ENCODE assay signal across 8 cellular contexts in the genomic region with DNA sequence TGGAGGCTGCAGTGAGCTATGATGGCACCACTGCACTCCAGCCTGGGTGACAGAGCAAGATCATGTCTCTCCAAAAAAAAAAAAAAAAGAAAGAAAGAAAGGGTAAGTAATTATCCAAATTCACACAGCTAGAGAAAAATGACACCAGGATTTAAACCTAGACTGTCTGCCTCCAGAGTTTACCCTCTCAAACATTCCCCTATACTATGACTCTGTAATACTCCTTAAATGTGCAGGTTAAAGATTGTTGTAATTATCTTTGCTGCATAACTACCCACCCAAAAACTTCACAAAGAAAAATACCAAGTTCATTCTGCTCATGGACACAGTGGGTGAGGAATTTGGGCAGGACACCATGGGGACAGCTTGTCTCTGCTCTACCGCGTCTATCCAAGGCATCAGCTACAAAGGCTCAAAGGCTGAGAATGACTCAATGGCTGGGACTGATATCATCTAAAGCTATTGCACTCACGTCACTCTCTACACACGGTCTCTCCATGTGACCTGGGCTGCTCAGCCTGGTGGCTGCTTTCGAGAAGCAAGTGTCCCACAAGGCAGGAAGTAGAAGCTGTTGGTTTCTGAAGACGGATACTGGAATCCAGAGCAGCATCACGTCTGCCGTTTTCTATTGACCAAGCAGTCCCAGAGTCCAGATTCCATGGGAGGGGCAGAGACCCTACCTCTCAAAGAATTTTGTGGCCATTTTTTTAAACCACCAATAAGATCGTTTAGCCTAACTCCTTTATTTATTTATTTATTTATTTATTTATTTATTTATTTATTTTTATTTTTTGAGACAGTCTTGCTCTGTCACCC.
A peak's percentile ranks its signal among the peaks of the same experiment; 100 is the strongest.
DNase-seq lines count a peak whose midpoint lies in the region; ATAC-seq and TF ChIP-seq lines count a peak whose summit lies in the region.

No MANE protein-coding gene starts in this region.

- no peak for TF ChIP-seq POLR2A in ovary (IDR thresholded peaks at IDR 0.05)

- intact Hi-C loops in ovary (cut with DNase I), result no loop called here

- no peak overlapping the region for H2AFZ ChIP-seq in smooth muscle cell (ENCODE audit: low read depth)

- H3K4me1 ChIP-seq in smooth muscle cell (ENCODE audit: low read depth), result no peaks in the 10 kb centered on the region
- H3K4me1 ChIP-seq in ovary (ENCODE audit: insufficient read depth), result no peaks in the 10 kb centered on the region

- H3K4me1 Mint-ChIP-seq in effector memory CD8-positive, alpha-beta T cell (ENCODE audit: low read depth in 2 of 2), result peaks cover 4% of the 10 kb centered on the region in 2 donors

- peaks cover 1 to 2% of the 10 kb centered on the region in 2 donors for H3K9me3 Mint-ChIP-seq in effector memory CD8-positive, alpha-beta T cell

- no peaks in the 10 kb centered on the region for H4K20me1 ChIP-seq in smooth muscle cell (ENCODE audit: low read depth)

- 13% methylated on average over 9 of the region's 9 CpGs for WGBS in smooth muscle cell (ENCODE audit: low lambda C conversion rate)
- 67 to 70% (median 68%) methylated on average over 9 of the region's 9 CpGs for WGBS in ovary, 3 donors

- 0 out of 2 replicates have a peak overlapping the region, but pooled peaks have one; percentile 8 for H3K4me3 ChIP-seq in AG10803 (ENCODE audit: low read length)
- H3K4me3 ChIP-seq in smooth muscle cell, result no peak overlapping the region
- no peak overlapping the region for H3K4me3 ChIP-seq in ovary

- H3K9ac ChIP-seq in smooth muscle cell (ENCODE audit: low read depth), result peak overlapping the region; percentile 65

- H3K4me2 ChIP-seq in smooth muscle cell, result peak overlapping the region; percentile 75

- H3K27me3 Mint-ChIP-seq in effector memory CD8-positive, alpha-beta T cell, result peaks cover 3 to 7% of the 10 kb centered on the region in 2 donors

- H3K27me3 ChIP-seq in smooth muscle cell (ENCODE audit: low read depth), result no peaks in the 10 kb centered on the region
- H3K27me3 ChIP-seq in ovary, result no peaks in the 10 kb centered on the region

- no peaks in the 10 kb centered on the region for H3K36me3 Mint-ChIP-seq in effector memory CD8-positive, alpha-beta T cell (ENCODE audit: insufficient read depth)

- TF ChIP-seq CTCF in AG10803 (conservative IDR thresholded peaks at IDR 0.05; ENCODE audit: low read length), result peak; percentile 19; the same call in 1 of the 2 replicates
- TF ChIP-seq CTCF in smooth muscle cell (IDR thresholded peaks at IDR 0.05; ENCODE audit: borderline replicate concordance, insufficient read depth, poor library complexity, severe bottlenecking), result no peak
- no peak for TF ChIP-seq CTCF in ovary (IDR thresholded peaks at IDR 0.05)

- no peak overlapping the region for H3K27ac Mint-ChIP-seq in effector memory CD8-positive, alpha-beta T cell

- no peaks in the 10 kb centered on the region for H3K79me2 ChIP-seq in smooth muscle cell (ENCODE audit: low read depth)

- ATAC-seq in GM18858 (IDR thresholded peaks at IDR 0.05; ENCODE audit: unreplicated experiment) (peak; percentile 51), HG03378 (IDR thresholded peaks at IDR 0.05; ENCODE audit: unreplicated experiment) (no peak)
- ATAC-seq in effector memory CD8-positive, alpha-beta T cell (replicated peaks), result peak; percentile 70

- DNase-seq in AG10803 (ENCODE audit: low read depth) (peak; percentile 80), KG1 (lab: John Stamatoyannopoulos, UW) (peak; percentile 60), smooth muscle cell (lab: John Stamatoyannopoulos, UW; ENCODE audit: unreplicated experiment) (no peak), UCSD-AML1 (lab: John Stamatoyannopoulos, UW; ENCODE audit: unreplicated experiment) (no peak), ovary (no peak)
- DNase-seq in effector memory CD8-positive, alpha-beta T cell, result peak in 1 of 3 experiments; percentile 1

- H3F3A ChIP-seq in smooth muscle cell (ENCODE audit: low read depth), result peaks cover 9% of the 10 kb centered on the region

- H3K36me3 ChIP-seq in smooth muscle cell (ENCODE audit: low read depth) (no peaks in the 10 kb centered on the region), ovary (no peaks in the 10 kb centered on the region)

- H3K27ac ChIP-seq in smooth muscle cell (ENCODE audit: low read depth) (peak overlapping the region; percentile 86), ovary (no peak overlapping the region)

- H3K4me3 Mint-ChIP-seq in effector memory CD8-positive, alpha-beta T cell, result no peak overlapping the region

- no peak for TF ChIP-seq EP300 in ovary (IDR thresholded peaks at IDR 0.05)

- H3K9me3 ChIP-seq in smooth muscle cell (replicated peaks; ENCODE audit: low read depth) (no peaks in the 10 kb centered on the region), ovary (no peaks in the 10 kb centered on the region)

Comparison
In these comparisons a context has a peak if more than half of its experiments do, and no peak if none do; other contexts are left out.
1. DNase-seq: peak in AG10803 (single experiment) and KG1 (single experiment); none in smooth muscle cell (single experiment), UCSD-AML1 (single experiment) and ovary (0 of 5).